Comparison of ENCODE assay signal across 18 cellular contexts in genomic region chr5:20601678-20602100, GRCh38.
DNase-seq lines count a peak whose midpoint lies in the region; ATAC-seq, FAIRE-seq and TF ChIP-seq lines count a peak whose summit lies in the region.
"Had no signal": no experiment of that assay in that cellular context is flagged by ENCODE, and none has a peak within 500 bp of the region (broad histone marks: within the 10 kb centered on the region; RNA-seq: fewer than 3 reads in every experiment).

No MANE protein-coding gene starts in this region.

- no peaks in the 10 kb centered on the region for H3K27me3 ChIP-seq in mesendoderm (ENCODE audit: insufficient read depth, low read length, poor library complexity)
- no peaks in the 10 kb centered on the region for H3K27me3 ChIP-seq in pancreas

- H3K9me3 ChIP-seq in pancreas = no peaks in the 10 kb centered on the region
- H3K9me3 ChIP-seq: SK-N-SH had no signal

- no peak overlapping the region for H2BK120ac ChIP-seq in mesendoderm (ENCODE audit: low read depth, low read length)

- no peak for TF ChIP-seq CTCF in pancreas (IDR thresholded peaks at IDR 0.05)

- no peak overlapping the region for H3K23ac ChIP-seq in mesendoderm (ENCODE audit: low read length)

- H2BK15ac ChIP-seq in mesendoderm (replicated peaks; ENCODE audit: low read depth) = no peak overlapping the region

- DNase-seq in Daoy (ENCODE audit: low read depth) (peak; percentile 90), NCI-H2171 treated with DMSO at 0.1 percent for 48 hours (lab: John Stamatoyannopoulos, UW) (peak; percentile 44), amniotic epithelial cell (ENCODE audit: low read depth) (peak; percentile 78), mesendoderm (peak; percentile 96), mesenteric fat pad (ENCODE audit: low spot score) (no peak), pancreas (no peak)
- DNase-seq: activated CD8-positive, alpha-beta T cell treated with anti-CD3 and anti-CD28 coated beads for 36 hours; activated naive CD8-positive, alpha-beta T cell treated with anti-CD3 and anti-CD28 coated beads, Interleukin-2, amount 50 U/mL, for 24 hours; NCI-H2029; SK-N-SH; stimulated activated naive CD8-positive, alpha-beta T cell treated with anti-CD3 and anti-CD28 coated beads, Interleukin-15, Interleukin-2, amounts not matched to agents 100 U/mL and 50 U/mL, for 24 hours had no signal

- no CpG with 5 or more reads among the region's 4 CpGs for WGBS in mesendoderm (ENCODE audit: extremely low coverage, insufficient coverage, low lambda C conversion rate)
- WGBS in pancreas, 2 donors = 75 to 78% methylated on average over 4 of the region's 4 CpGs

- no peak overlapping the region for H3K9ac ChIP-seq in mesendoderm (ENCODE audit: low read length)
- H3K9ac ChIP-seq: SK-N-SH had no signal

- H3K18ac ChIP-seq in mesendoderm (ENCODE audit: low read length) = no peak overlapping the region

- no peaks in the 10 kb centered on the region for H3K79me2 ChIP-seq in mesendoderm (ENCODE audit: control insufficient read depth, insufficient read depth, low read length)

- no peak overlapping the region for H3K56ac ChIP-seq in mesendoderm (ENCODE audit: low read length)

- H3K36me3 ChIP-seq in mesendoderm (ENCODE audit: control insufficient read depth, insufficient read depth, low read length) = no peaks in the 10 kb centered on the region
- no peaks in the 10 kb centered on the region for H3K36me3 ChIP-seq in pancreas

- H3K4me1 ChIP-seq in mesendoderm (ENCODE audit: control insufficient read depth, low read depth, low read length) (no peaks in the 10 kb centered on the region), pancreas (no peaks in the 10 kb centered on the region)

- H3K27ac ChIP-seq in mesendoderm (ENCODE audit: low read depth, low read length) (no peak overlapping the region), pancreas (no peak overlapping the region)
- H3K27ac ChIP-seq: C4-2B had no signal

- H3K4me2 ChIP-seq in mesendoderm (ENCODE audit: low read length) = no peak overlapping the region
- H3K4me2 ChIP-seq: SK-N-SH had no signal

- FAIRE-seq in pancreas (lab: Jason Lieb, UNC) = no peak
- FAIRE-seq: endometrium, GM19239, HTR-8/SVneo, keratinocyte had no signal

- ATAC-seq in GM21786 (IDR thresholded peaks at IDR 0.05; ENCODE audit: unreplicated experiment) = no peak
- no peak for ATAC-seq in pancreas
- no peak for ATAC-seq in HG03571 (IDR thresholded peaks at IDR 0.05; ENCODE audit: unreplicated experiment)
- ATAC-seq: activated CD8-positive, alpha-beta T cell treated with anti-CD3 and anti-CD28 coated beads for 36 hours; activated naive CD8-positive, alpha-beta T cell treated with anti-CD3 and anti-CD28 coated beads, Interleukin-2, amount 50 U/mL, for 24 hours; stimulated activated naive CD8-positive, alpha-beta T cell treated with anti-CD3 and anti-CD28 coated beads, Interleukin-15, Interleukin-2, amounts not matched to agents 100 U/mL and 50 U/mL, for 24 hours had no signal

- no peaks in the 10 kb centered on the region for H3K79me1 ChIP-seq in mesendoderm (ENCODE audit: low read length)

- no peak overlapping the region for H4K5ac ChIP-seq in mesendoderm (ENCODE audit: low read length)

- no peak overlapping the region for H2AK5ac ChIP-seq in mesendoderm (ENCODE audit: low read length)

- H4K8ac ChIP-seq in mesendoderm (ENCODE audit: low read depth, low read length) = no peak overlapping the region

- intact Hi-C loops in pancreas (cut with DNase I) = no loop called here

- H3K4ac ChIP-seq in mesendoderm (ENCODE audit: low read depth, low read length) = no peak overlapping the region

- H2BK5ac ChIP-seq in mesendoderm (ENCODE audit: low read length) = no peak overlapping the region

- H3K4me3 ChIP-seq in mesendoderm (ENCODE audit: low read length) = no peak overlapping the region
- H3K4me3 ChIP-seq in pancreas = no peak overlapping the region

Comparison
In these comparisons a context has a peak if more than half of its experiments do, and no peak if none do; other contexts are left out.
1. DNase-seq: peak in Daoy (single experiment), NCI-H2171 treated with DMSO at 0.1 percent for 48 hours (single experiment), amniotic epithelial cell (single experiment) and mesendoderm (single experiment); none in mesenteric fat pad (single experiment) and pancreas (0 of 6).